In genomic region chr6:33209856-33210255, GRCh38 we compare ENCODE assay signal across 15 cellular contexts. TPM values are rescaled to one million over a fixed set of nuclear protein-coding genes. Genes with fewer than 3 reads are reported as not detected.
DNase-seq lines count a peak whose midpoint lies in the region; ATAC-seq and TF ChIP-seq lines count a peak whose summit lies in the region.
"Had no signal": no experiment of that assay in that cellular context is flagged by ENCODE, and none has a peak within 500 bp of the region (broad histone marks: within the 10 kb centered on the region; RNA-seq: fewer than 3 reads in every experiment).

No MANE protein-coding gene starts in this region.

- TF ChIP-seq CTCF in CD8-positive, alpha-beta T cell (IDR thresholded peaks at IDR 0.05), result no peak

- peaks cover 49% of the 10 kb centered on the region for H3K4me1 ChIP-seq in BLaER1
- peaks cover 54% of the 10 kb centered on the region for H3K4me1 ChIP-seq in CD8-positive, alpha-beta T cell (ENCODE audit: insufficient read depth, low read length)
- H3K4me1 ChIP-seq: prostate gland had no signal

- intact Hi-C loops in CD8-positive, alpha-beta T cell (cut with DNase I, micrococcal nuclease), result loop anchor here (10.0 kb wide), 2 partner anchors 1015 to 1185 kb away; partner anchors contain the start of genes GPSM3 (in 1 of the 2), NUDT3 (in 1 of the 2) and PBX2 (in 1 of the 2)

- H3K4me2 ChIP-seq in BLaER1, result no peak overlapping the region

- peaks cover 60% of the 10 kb centered on the region for H3K4me1 Mint-ChIP-seq in CD8-positive, alpha-beta T cell (ENCODE audit: low read depth)
- peaks cover 52% of the 10 kb centered on the region for H3K4me1 Mint-ChIP-seq in activated CD4-positive, alpha-beta memory T cell treated with anti-CD3 and anti-CD28 coated beads, Interleukin-2, amount 10 ng/mL, durations not matched to agents 7 days and 5 days
- H3K4me1 Mint-ChIP-seq in naive B cell, result peaks cover 47 to 64% (median 60%) of the 10 kb centered on the region in 3 donors

- no peaks in the 10 kb centered on the region for H3K9me3 Mint-ChIP-seq in CD8-positive, alpha-beta T cell
- no peaks in the 10 kb centered on the region for H3K9me3 Mint-ChIP-seq in activated CD4-positive, alpha-beta memory T cell treated with anti-CD3 and anti-CD28 coated beads, Interleukin-2, amount 10 ng/mL, durations not matched to agents 7 days and 5 days
- H3K9me3 Mint-ChIP-seq in naive B cell, result no peaks in the 10 kb centered on the region

- H3K27me3 Mint-ChIP-seq in CD8-positive, alpha-beta T cell (ENCODE audit: low read depth), result no peaks in the 10 kb centered on the region
- peaks cover 25% of the 10 kb centered on the region for H3K27me3 Mint-ChIP-seq in activated CD4-positive, alpha-beta memory T cell treated with anti-CD3 and anti-CD28 coated beads, Interleukin-2, amount 10 ng/mL, durations not matched to agents 7 days and 5 days
- peaks cover 6 to 32% (median 31%) of the 10 kb centered on the region in 3 donors for H3K27me3 Mint-ChIP-seq in naive B cell

- H3K9me3 ChIP-seq in BLaER1, result no peaks in the 10 kb centered on the region
- H3K9me3 ChIP-seq in CD8-positive, alpha-beta T cell (ENCODE audit: low read length), result no peaks in the 10 kb centered on the region
- H3K9me3 ChIP-seq: BLaER1 treated with 17β-estradiol and CSF1 and Interleukin-3, amounts not matched to agents 10 nM and 100 nM; HAP-1; prostate gland had no signal

- peaks cover 7% of the 10 kb centered on the region; the same call in 1 of the 2 replicates for H4K20me1 ChIP-seq in BLaER1

- H3K36me3 Mint-ChIP-seq in CD8-positive, alpha-beta T cell, result peaks cover 31% of the 10 kb centered on the region
- H3K36me3 Mint-ChIP-seq in activated CD4-positive, alpha-beta memory T cell treated with anti-CD3 and anti-CD28 coated beads, Interleukin-2, amount 10 ng/mL, durations not matched to agents 7 days and 5 days (ENCODE audit: low read depth), result peaks cover 29% of the 10 kb centered on the region
- H3K36me3 Mint-ChIP-seq in naive B cell, result peaks cover 10% of the 10 kb centered on the region in 2 donors

- H3K4me3 ChIP-seq in BLaER1, result no peak overlapping the region
- no peak overlapping the region for H3K4me3 ChIP-seq in CD8-positive, alpha-beta T cell (ENCODE audit: low read depth, low read length)
- H3K4me3 ChIP-seq: prostate gland, smooth muscle cell had no signal

- H3K4me3 Mint-ChIP-seq in CD8-positive, alpha-beta T cell, result peak overlapping the region; percentile 94
- peak overlapping the region; percentile 80 for H3K4me3 Mint-ChIP-seq in activated CD4-positive, alpha-beta memory T cell treated with anti-CD3 and anti-CD28 coated beads, Interleukin-2, amount 10 ng/mL, durations not matched to agents 7 days and 5 days
- peak overlapping the region in 7 of 8 donors; percentile 42 to 95 (median 91) for H3K4me3 Mint-ChIP-seq in naive B cell

- 0 out of 2 replicates have a peak overlapping the region, but pooled peaks have one; percentile 95 for H3K9ac ChIP-seq in BLaER1

- peaks cover 47% of the 10 kb centered on the region for H3K27me3 ChIP-seq in BLaER1
- H3K27me3 ChIP-seq in CD8-positive, alpha-beta T cell (ENCODE audit: insufficient read depth, low read length), result no peaks in the 10 kb centered on the region
- H3K27me3 ChIP-seq: brain microvascular endothelial cell had no signal

- H3K27ac ChIP-seq in BLaER1, result no peak overlapping the region
- H3K27ac ChIP-seq in CD8-positive, alpha-beta T cell (ENCODE audit: low read depth, low read length), result no peak overlapping the region
- H3K27ac ChIP-seq: BLaER1 treated with 17β-estradiol and CSF1 and Interleukin-3, amounts not matched to agents 10 nM and 100 nM; brain microvascular endothelial cell; prostate gland had no signal

- no peak for ATAC-seq in CD8-positive, alpha-beta T cell
- ATAC-seq in naive B cell (ENCODE audit: low read depth in 2 of 2), result no peak

- H3K36me3 ChIP-seq in BLaER1, result peaks cover 28% of the 10 kb centered on the region; the same call in 1 of the 2 replicates
- peaks cover 13% of the 10 kb centered on the region for H3K36me3 ChIP-seq in CD8-positive, alpha-beta T cell (ENCODE audit: insufficient read depth, low read length)
- H3K36me3 ChIP-seq: prostate gland had no signal

- H3K27ac Mint-ChIP-seq in CD8-positive, alpha-beta T cell, result peak overlapping the region; percentile 45
- no peak overlapping the region for H3K27ac Mint-ChIP-seq in activated CD4-positive, alpha-beta memory T cell treated with anti-CD3 and anti-CD28 coated beads, Interleukin-2, amount 10 ng/mL, durations not matched to agents 7 days and 5 days
- H3K27ac Mint-ChIP-seq in naive B cell, result peak overlapping the region in 1 of 6 donors; percentile 35

- CTCF ChIA-PET in CD8-positive, alpha-beta T cell (lab: Charles Lee), result interaction anchor here (1.5 to 2.7 kb wide), 2 partner anchors 39 kb away, joined by 6 to 13 read pairs; no protein-coding TSS in a partner anchor
- CTCF ChIA-PET in activated CD4-positive, alpha-beta memory T cell treated with anti-CD3 and anti-CD28 coated beads, Interleukin-2, amount 10 ng/mL, durations not matched to agents 7 days and 5 days (lab: Charles Lee), result interaction anchor here (1.0 to 1.8 kb wide), 2 partner anchors 12 to 39 kb away, joined by 4 to 11 read pairs; no protein-coding TSS in a partner anchor

- POLR2A ChIA-PET in CD8-positive, alpha-beta T cell (lab: Charles Lee), result interaction anchor here (1.1 kb wide), 1 partner anchor 12 kb away, joined by 7 read pairs; no protein-coding TSS in a partner anchor
- POLR2A ChIA-PET in activated CD4-positive, alpha-beta memory T cell treated with anti-CD3 and anti-CD28 coated beads, Interleukin-2, amount 10 ng/mL, durations not matched to agents 7 days and 5 days (lab: Charles Lee), result interaction anchor here (3.5 kb wide), 1 partner anchor 38 kb away, joined by 34 read pairs; no protein-coding TSS in a partner anchor

- no peak for DNase-seq in CD8-positive, alpha-beta T cell
- DNase-seq in activated CD4-positive, alpha-beta memory T cell treated with anti-CD3 and anti-CD28 coated beads, Interleukin-2, amount 10 ng/mL, durations not matched to agents 7 days and 5 days, result no peak
- DNase-seq in naive B cell (no peak), AML-193 (lab: John Stamatoyannopoulos, UW) (no peak), T1000 (lab: John Stamatoyannopoulos, UW) (no peak), ureter (ENCODE audit: low spot score) (no peak)
- DNase-seq: activated gamma-delta T cell treated with Interleukin-2 at 50 U/mL for 16 hours, brain microvascular endothelial cell, DMS53, NCI-H69 had no signal

RNA-seq across cellular contexts. Expression of gene RING1, which starts 1.6 kb away (rescaled TPM):
- total RNA-seq in CD8-positive, alpha-beta T cell, result 10 to 100 TPM; 29.1 to 29.5 TPM
- 10 to 100 TPM; 29.7 to 32.1 TPM for total RNA-seq in activated CD4-positive, alpha-beta memory T cell treated with anti-CD3 and anti-CD28 coated beads, Interleukin-2, amount 10 ng/mL, durations not matched to agents 7 days and 5 days
- 10 to 100 TPM in 1 of 6 donors, 1 to 10 TPM in 5; 2.8 to 12.1 (median 7.4) TPM for polyA plus RNA-seq in naive B cell (ENCODE audit: low read depth in 6 of 6)
- 50.6 TPM for total RNA-seq in ureter

RNA-seq across cellular contexts. Expression of gene HSD17B8, which starts 5.4 kb away (rescaled TPM):
- total RNA-seq in CD8-positive, alpha-beta T cell, result 10 to 100 TPM in 1 of 2 experiments, 1 to 10 TPM in 1; 7.0 to 10.4 TPM
- total RNA-seq in activated CD4-positive, alpha-beta memory T cell treated with anti-CD3 and anti-CD28 coated beads, Interleukin-2, amount 10 ng/mL, durations not matched to agents 7 days and 5 days, result 10 to 100 TPM; 11.4 to 13.0 TPM
- polyA plus RNA-seq in naive B cell (ENCODE audit: low read depth in 6 of 6), result 10 to 100 TPM; 13.8 to 24.1 (median 21.6) TPM
- 28.6 TPM for total RNA-seq in ureter

RNA-seq across cellular contexts. Expression of gene SLC39A7, which starts 9.2 kb away (rescaled TPM):
- total RNA-seq in CD8-positive, alpha-beta T cell, result 10 to 100 TPM in 1 of 2 experiments, 1 to 10 TPM in 1; 9.7 to 11.0 TPM
- total RNA-seq in activated CD4-positive, alpha-beta memory T cell treated with anti-CD3 and anti-CD28 coated beads, Interleukin-2, amount 10 ng/mL, durations not matched to agents 7 days and 5 days, result 10 to 100 TPM; 52.8 to 53.8 TPM
- 10 to 100 TPM; 15.6 to 26.0 (median 17.6) TPM for polyA plus RNA-seq in naive B cell (ENCODE audit: low read depth in 6 of 6)
- total RNA-seq in ureter, result 60.7 TPM

RNA-seq across cellular contexts. Expression of gene RXRB, which starts 9.4 kb away (rescaled TPM):
- 10 to 100 TPM; 39.2 to 40.0 TPM for total RNA-seq in CD8-positive, alpha-beta T cell
- 10 to 100 TPM; 44.0 to 45.0 TPM for total RNA-seq in activated CD4-positive, alpha-beta memory T cell treated with anti-CD3 and anti-CD28 coated beads, Interleukin-2, amount 10 ng/mL, durations not matched to agents 7 days and 5 days
- 10 to 100 TPM in 1 of 6 donors, 1 to 10 TPM in 5; 2.2 to 10.8 (median 7.4) TPM for polyA plus RNA-seq in naive B cell (ENCODE audit: low read depth in 6 of 6)
- 50.8 TPM for total RNA-seq in ureter

RNA-seq across cellular contexts. Expression of gene COL11A2, which starts 17.6 kb away (rescaled TPM):
- 1 to 10 TPM; 1.5 to 1.9 TPM for total RNA-seq in CD8-positive, alpha-beta T cell
- under 1 TPM; 0.53 to 0.60 TPM for total RNA-seq in activated CD4-positive, alpha-beta memory T cell treated with anti-CD3 and anti-CD28 coated beads, Interleukin-2, amount 10 ng/mL, durations not matched to agents 7 days and 5 days
- polyA plus RNA-seq in naive B cell (ENCODE audit: low read depth in 6 of 6), result under 1 TPM in 2 of 6 donors, not detected in 4; 0.09 to 0.30 TPM
- 0.96 TPM for total RNA-seq in ureter
